In the genomic region with DNA sequence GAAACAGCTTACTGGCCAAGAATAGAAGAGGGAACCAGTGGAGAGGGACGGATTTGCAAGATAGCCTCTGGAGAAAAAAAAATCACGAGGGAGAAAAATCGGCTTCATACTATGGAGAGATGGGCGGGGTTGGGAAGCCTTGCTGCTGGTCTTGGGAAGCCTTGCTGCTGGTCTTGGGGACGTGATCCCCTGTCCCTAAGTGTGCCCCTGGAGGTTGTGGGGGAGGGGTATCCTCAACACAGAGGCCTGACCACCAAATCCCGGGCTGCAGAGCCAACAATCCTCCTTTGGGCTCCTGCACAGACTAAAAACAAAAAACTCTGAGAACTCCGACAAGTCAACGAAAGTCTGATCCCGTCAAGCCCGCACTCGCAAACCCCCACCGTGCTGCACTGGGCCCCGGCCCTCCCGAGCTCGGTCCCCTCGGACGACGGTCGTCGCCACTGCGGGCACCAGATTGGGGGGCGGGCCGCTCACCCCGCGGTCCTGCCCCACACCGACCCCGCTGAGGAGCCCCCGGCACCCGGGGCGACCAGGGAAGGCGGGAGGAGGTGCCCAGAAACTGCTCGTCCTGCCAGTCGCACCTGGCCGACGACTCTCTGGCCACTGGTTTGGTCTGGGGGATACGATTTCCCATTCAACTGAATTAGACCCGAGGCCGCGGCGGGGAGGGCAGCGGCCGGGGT, we compare ENCODE assay signal across 8 cellular contexts. TPM values are rescaled to one million over a fixed set of nuclear protein-coding genes. Genes with fewer than 3 reads are reported as not detected.
DNase-seq lines count a peak whose midpoint lies in the region; ATAC-seq and TF ChIP-seq lines count a peak whose summit lies in the region.

No MANE protein-coding gene starts in this region.

- H3K4me3 ChIP-seq in heart right ventricle: peak overlapping the region; percentile 30 to 89 (median 74)

- peak overlapping the region in 1 of 10 donors; percentile 12 for H3K27ac ChIP-seq in heart right ventricle

- H3K27ac Mint-ChIP-seq in activated T-helper 1 cell treated with anti-CD3 and anti-CD28 coated beads, Interleukin-12 subunit alpha, Interleukin-12 subunit beta, Interleukin-2, Interleukin-4 antibody, amounts not matched to agents 30 ng/mL and 10 ng/mL and 1 ng/mL, durations not matched to agents 14 hours and 24 hours and 36 hours: no peak overlapping the region

- peaks cover 58% of the 10 kb centered on the region for H3K27me3 Mint-ChIP-seq in activated T-helper 1 cell treated with anti-CD3 and anti-CD28 coated beads, Interleukin-12 subunit alpha, Interleukin-12 subunit beta, Interleukin-2, Interleukin-4 antibody, amounts not matched to agents 30 ng/mL and 10 ng/mL and 1 ng/mL, durations not matched to agents 14 hours and 24 hours and 36 hours (ENCODE audit: insufficient read depth)

- intact Hi-C loops in activated T-helper 1 cell treated with anti-CD3 and anti-CD28 coated beads, Interleukin-12 subunit alpha, Interleukin-12 subunit beta, Interleukin-2, Interleukin-4 antibody, amounts not matched to agents 30 ng/mL and 10 ng/mL and 1 ng/mL, durations not matched to agents 14 hours and 24 hours and 36 hours (cut with micrococcal nuclease): loop anchor here (1.0 to 10.0 kb wide), 3 partner anchors 172 to 1055 kb away; a partner anchor contains a TSS
- intact Hi-C loops in heart right ventricle (cut with DNase I): no loop called here

- 2% methylated on average over 42 of the region's 42 CpGs for WGBS in heart right ventricle, 2 donors

- ATAC-seq in HG03442 (IDR thresholded peaks at IDR 0.05; ENCODE audit: unreplicated experiment) (peak; percentile 3), heart right ventricle (peak in 6 of 8 donors; percentile 6 to 59 (median 22)), GM21423 (IDR thresholded peaks at IDR 0.05; ENCODE audit: unreplicated experiment) (no peak)

- H3K36me3 Mint-ChIP-seq in activated T-helper 1 cell treated with anti-CD3 and anti-CD28 coated beads, Interleukin-12 subunit alpha, Interleukin-12 subunit beta, Interleukin-2, Interleukin-4 antibody, amounts not matched to agents 30 ng/mL and 10 ng/mL and 1 ng/mL, durations not matched to agents 14 hours and 24 hours and 36 hours (ENCODE audit: low read depth): peaks cover 3% of the 10 kb centered on the region

- TF ChIP-seq CTCF in heart right ventricle (IDR thresholded peaks at IDR 0.05): no peak

- no peaks in the 10 kb centered on the region for H3K9me3 Mint-ChIP-seq in activated T-helper 1 cell treated with anti-CD3 and anti-CD28 coated beads, Interleukin-12 subunit alpha, Interleukin-12 subunit beta, Interleukin-2, Interleukin-4 antibody, amounts not matched to agents 30 ng/mL and 10 ng/mL and 1 ng/mL, durations not matched to agents 14 hours and 24 hours and 36 hours

- peaks cover 5 to 19% (median 15%) of the 10 kb centered on the region in 9 donors for H3K4me1 ChIP-seq in heart right ventricle

- peaks cover 8 to 46% (median 18%) of the 10 kb centered on the region in 7 donors for H3K27me3 ChIP-seq in heart right ventricle

- H3K9me3 ChIP-seq in heart right ventricle: no peaks in the 10 kb centered on the region

- H3K4me3 Mint-ChIP-seq in activated T-helper 1 cell treated with anti-CD3 and anti-CD28 coated beads, Interleukin-12 subunit alpha, Interleukin-12 subunit beta, Interleukin-2, Interleukin-4 antibody, amounts not matched to agents 30 ng/mL and 10 ng/mL and 1 ng/mL, durations not matched to agents 14 hours and 24 hours and 36 hours: peak overlapping the region; percentile 74

- peaks cover 15% of the 10 kb centered on the region for H3K4me1 Mint-ChIP-seq in activated T-helper 1 cell treated with anti-CD3 and anti-CD28 coated beads, Interleukin-12 subunit alpha, Interleukin-12 subunit beta, Interleukin-2, Interleukin-4 antibody, amounts not matched to agents 30 ng/mL and 10 ng/mL and 1 ng/mL, durations not matched to agents 14 hours and 24 hours and 36 hours (ENCODE audit: low read depth)

- no peaks in the 10 kb centered on the region for H3K36me3 ChIP-seq in heart right ventricle

- DNase-seq in NCI-H82 (lab: John Stamatoyannopoulos, UW) (peak; percentile 23), NCI-H82 treated with DMSO at 0.1 percent for 48 hours (lab: John Stamatoyannopoulos, UW; ENCODE audit: unreplicated experiment) (no peak), heart right ventricle (peak in 1 of 2 donors; percentile 14), pons (ENCODE audit: low spot score) (peak; percentile 48), GM19240 (ENCODE audit: insufficient read length, low spot score) (no peak)
- no peak for DNase-seq in activated T-helper 1 cell treated with anti-CD3 and anti-CD28 coated beads, Interleukin-12 subunit alpha, Interleukin-12 subunit beta, Interleukin-2, Interleukin-4 antibody, amounts not matched to agents 30 ng/mL and 10 ng/mL and 1 ng/mL, durations not matched to agents 14 hours and 24 hours and 36 hours (ENCODE audit: low spot score)

RNA-seq across cellular contexts. Expression of a gene that starts 0.7 kb away (rescaled TPM):
- 1.7 and 2.3 TPM in 2 replicates for total RNA-seq in activated T-helper 1 cell treated with anti-CD3 and anti-CD28 coated beads, Interleukin-12 subunit alpha, Interleukin-12 subunit beta, Interleukin-2, Interleukin-4 antibody, amounts not matched to agents 30 ng/mL and 10 ng/mL and 1 ng/mL, durations not matched to agents 14 hours and 24 hours and 36 hours
- 1 to 10 TPM in 9 of 10 donors, under 1 TPM in 1; 0.67 to 4.1 (median 2.5) TPM for total RNA-seq in heart right ventricle
- polyA plus RNA-seq in heart right ventricle: 1 to 10 TPM in 1 of 2 donors, under 1 TPM in 1; 0.48 to 1.2 TPM

Comparison
In these comparisons a context has a peak if more than half of its experiments do, and no peak if none do; other contexts are left out.
1. DNase-seq: peak in NCI-H82 (single experiment) and pons (single experiment); none in NCI-H82 treated with DMSO at 0.1 percent for 48 hours (single experiment), activated T-helper 1 cell treated with anti-CD3 and anti-CD28 coated beads, Interleukin-12 subunit alpha, Interleukin-12 subunit beta, Interleukin-2, Interleukin-4 antibody, amounts not matched to agents 30 ng/mL and 10 ng/mL and 1 ng/mL, durations not matched to agents 14 hours and 24 hours and 36 hours (single experiment) and GM19240 (single experiment).